Comparison of ENCODE assay signal across 19 cellular contexts in genomic region chr7:158747408-158747807, GRCh38.
"Had no signal": no experiment of that assay in that cellular context is flagged by ENCODE, and none has a peak within 500 bp of the region (broad histone marks: within the 10 kb centered on the region; RNA-seq: fewer than 3 reads in every experiment).

No MANE protein-coding gene starts in this region.

- DNase-seq: effector memory CD4-positive, alpha-beta T cell; esophagus squamous epithelium; foreskin fibroblast; glutamatergic neuron; islet precursor cell; left lung; mesenchymal stem cell; midbrain; nucleus accumbens; pancreas; right cardiac atrium; small intestine; stimulated activated CD4-positive, alpha-beta T cell treated with anti-CD3 and anti-CD28 coated beads, Interleukin-12 subunit alpha, Interleukin-12 subunit beta, amount 100 ng/mL, for 4 hours; stimulated activated naive CD8-positive, alpha-beta T cell treated with anti-CD3 and anti-CD28 coated beads, Interleukin-15, amount 100 ng/mL, for 72 hours; testis had no signal

- H3K27ac Mint-ChIP-seq: natural killer cell treated with Interleukin-12 subunit alpha and Interleukin-12 subunit beta and Interleukin-15 and Interleukin-18, amount 100 ng/mL, for 72 hours; neural progenitor cell; progenitor cell of endocrine pancreas had no signal

- H3K9me3 Mint-ChIP-seq: natural killer cell treated with Interleukin-12 subunit alpha and Interleukin-12 subunit beta and Interleukin-15 and Interleukin-18, amount 100 ng/mL, for 72 hours; neural progenitor cell; stimulated activated naive CD8-positive, alpha-beta T cell treated with anti-CD3 and anti-CD28 coated beads, Interleukin-15, amount 100 ng/mL, for 72 hours had no signal

- H3K4me1 Mint-ChIP-seq: neural progenitor cell had no signal

- H3K4me3 Mint-ChIP-seq: natural killer cell treated with Interleukin-12 subunit alpha and Interleukin-12 subunit beta and Interleukin-15 and Interleukin-18, amount 100 ng/mL, for 72 hours; neural progenitor cell; stimulated activated naive CD8-positive, alpha-beta T cell treated with anti-CD3 and anti-CD28 coated beads, Interleukin-15, amount 100 ng/mL, for 72 hours had no signal

- ATAC-seq: gastroesophageal sphincter; left lung; natural killer cell treated with Interleukin-12 subunit alpha and Interleukin-12 subunit beta and Interleukin-15 and Interleukin-18, amount 100 ng/mL, for 72 hours; pancreas; right cardiac atrium; stimulated activated naive CD8-positive, alpha-beta T cell treated with anti-CD3 and anti-CD28 coated beads, Interleukin-15, amount 100 ng/mL, for 72 hours had no signal

- H3K27me3 Mint-ChIP-seq: natural killer cell treated with Interleukin-12 subunit alpha and Interleukin-12 subunit beta and Interleukin-15 and Interleukin-18, amount 100 ng/mL, for 72 hours; progenitor cell of endocrine pancreas; stimulated activated naive CD8-positive, alpha-beta T cell treated with anti-CD3 and anti-CD28 coated beads, Interleukin-15, amount 100 ng/mL, for 72 hours had no signal
